In genomic region chr15:96230557-96231181, GRCh38 we compare ENCODE assay signal across 1 cellular context.
TF ChIP-seq lines count a peak whose summit lies in the region.

No MANE protein-coding gene starts in this region.

TF ChIP-seq in IMR-90, 13 proteins besides CTCF, POLR2A, EP300 and RAD21:
- no peak for TF ChIP-seq MAFK (IDR thresholded peaks at IDR 0.05; ENCODE audit: low read depth, low read length)
- TF ChIP-seq USF2 (IDR thresholded peaks at IDR 0.05; ENCODE audit: low read depth, low read length) = no peak
- TF ChIP-seq RCOR1 (IDR thresholded peaks at IDR 0.05; ENCODE audit: insufficient replicate concordance, low read length) = no peak
- no peak for TF ChIP-seq FOS (IDR thresholded peaks at IDR 0.05; ENCODE audit: low read depth, low read length)
- TF ChIP-seq BHLHE40 (IDR thresholded peaks at IDR 0.05; ENCODE audit: low read depth, low read length) = no peak
- no peak for TF ChIP-seq MXI1 (IDR thresholded peaks at IDR 0.05; ENCODE audit: borderline replicate concordance, low read depth, low read length)
- TF ChIP-seq NFE2L2 (IDR thresholded peaks at IDR 0.05; ENCODE audit: low read depth, low read length) = no peak
- TF ChIP-seq CEBPB (IDR thresholded peaks at IDR 0.05; ENCODE audit: low read depth, low read length) = no peak
- TF ChIP-seq ELK1 (IDR thresholded peaks at IDR 0.05; ENCODE audit: borderline replicate concordance, low read depth, low read length) = no peak
- no peak for TF ChIP-seq CHD1 (IDR thresholded peaks at IDR 0.05; ENCODE audit: low read depth, low read length)
